In the genomic region with DNA sequence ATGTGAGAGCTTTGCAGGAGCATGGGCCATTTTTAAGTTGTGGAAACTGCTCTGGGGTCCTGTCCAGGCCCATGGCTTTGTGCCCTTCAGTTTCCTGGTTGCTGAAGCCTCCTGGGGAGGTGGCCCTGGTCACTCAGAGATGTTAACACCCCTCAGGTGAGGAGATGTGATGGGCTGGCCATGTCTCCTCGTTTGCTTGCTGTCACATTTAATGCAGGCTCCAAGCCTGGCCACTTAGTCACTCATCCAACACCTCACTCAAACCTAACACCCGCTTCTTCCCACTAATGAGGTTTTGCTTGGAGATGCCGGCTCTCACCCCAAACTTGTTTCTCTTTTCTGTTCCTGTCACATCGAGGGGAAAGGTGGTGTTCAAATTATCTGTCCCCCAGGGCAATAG, we compare ENCODE assay signal across 28 cellular contexts.
A peak's percentile ranks its signal among the peaks of the same experiment; 100 is the strongest.
DNase-seq lines count a peak whose midpoint lies in the region; ATAC-seq, FAIRE-seq and TF ChIP-seq lines count a peak whose summit lies in the region.
"Had no signal": no experiment of that assay in that cellular context is flagged by ENCODE, and none has a peak within 500 bp of the region (broad histone marks: within the 10 kb centered on the region; RNA-seq: fewer than 3 reads in every experiment).

No MANE protein-coding gene starts in this region.

- H3K36me3 ChIP-seq in RWPE2 (ENCODE audit: low read depth): no peaks in the 10 kb centered on the region
- no peaks in the 10 kb centered on the region for H3K36me3 ChIP-seq in bronchial epithelial cell (ENCODE audit: control insufficient read depth, insufficient read depth, low read length)
- H3K36me3 ChIP-seq in sigmoid colon: no peaks in the 10 kb centered on the region
- H3K36me3 ChIP-seq: BE2C, BLaER1 had no signal

- no peak for TF ChIP-seq POLR2A in sigmoid colon (IDR thresholded peaks at IDR 0.05)

- FAIRE-seq in bronchial epithelial cell (lab: Jason Lieb, UNC): peak; percentile 36
- FAIRE-seq: A204.1, GM12878, GM12892, GM18507, GM19239 had no signal

- ATAC-seq in Right ventricle myocardium inferior (no peak), RWPE2 (ENCODE audit: low read depth) (no peak)
- ATAC-seq: GM12878 had no signal

- WGBS in sigmoid colon, 2 donors: 58 to 71% methylated on average over 4 of the region's 4 CpGs

- no peak overlapping the region for H3K4me3 ChIP-seq in RWPE2 (ENCODE audit: severe bottlenecking)
- H3K4me3 ChIP-seq in bronchial epithelial cell (ENCODE audit: low read depth, low read length): no peak overlapping the region
- H3K4me3 ChIP-seq in sigmoid colon: no peak overlapping the region
- H3K4me3 ChIP-seq: BLaER1, GM12878 had no signal

- DNase-seq in cardiac septum (ENCODE audit: low spot score): peak; percentile 17
- DNase-seq in Right ventricle myocardium inferior (ENCODE audit: missing footprints): no peak
- peak; percentile 8 for DNase-seq in RWPE2 (ENCODE audit: low spot score)
- no peak for DNase-seq in bronchial epithelial cell (ENCODE audit: low read depth)
- DNase-seq in sigmoid colon: peak; percentile 52
- DNase-seq in RKO (ENCODE audit: low spot score): no peak
- no peak for DNase-seq in NCI-H128 (lab: John Stamatoyannopoulos, UW; ENCODE audit: unreplicated experiment)
- DNase-seq: 8988T; ACHN; BE2C; C1 segment of cervical spinal cord; CD4-positive, alpha-beta memory T cell; CD4-positive, CD25-positive, alpha-beta regulatory T cell; CD8-positive, alpha-beta memory T cell; COR-L47; DMS 273 treated with DMSO at 0.1 percent for 48 hours; DMS153; DMS53; DMS79; DND-41; EL; GDM1 had no signal

- H3K27me3 ChIP-seq in RWPE2 (ENCODE audit: insufficient read depth, poor library complexity, severe bottlenecking): no peaks in the 10 kb centered on the region
- no peaks in the 10 kb centered on the region for H3K27me3 ChIP-seq in bronchial epithelial cell (ENCODE audit: control insufficient read depth, insufficient read depth, low read length)
- no peaks in the 10 kb centered on the region for H3K27me3 ChIP-seq in sigmoid colon
- H3K27me3 ChIP-seq: BE2C, BLaER1 had no signal

- TF ChIP-seq EP300 in sigmoid colon (IDR thresholded peaks at IDR 0.05): no peak

- H3K4me1 ChIP-seq in RWPE2 (ENCODE audit: insufficient read depth, poor library complexity, severe bottlenecking): no peaks in the 10 kb centered on the region
- H3K4me1 ChIP-seq in sigmoid colon: no peaks in the 10 kb centered on the region

- H3K27ac ChIP-seq in RWPE2 (ENCODE audit: poor library complexity, severe bottlenecking): no peak overlapping the region
- no peak overlapping the region for H3K27ac ChIP-seq in sigmoid colon
- H3K27ac ChIP-seq: BLaER1 had no signal

- intact Hi-C loops in cardiac septum (cut with DNase I): no loop called here
- intact Hi-C loops in Right ventricle myocardium inferior (cut with DNase I): no loop called here
- intact Hi-C loops in sigmoid colon (cut with DNase I): no loop called here

- no peaks in the 10 kb centered on the region for H3K9me3 ChIP-seq in RWPE2 (ENCODE audit: severe bottlenecking)
- peaks cover 0 to 6% (median 3%) of the 10 kb centered on the region in 4 donors for H3K9me3 ChIP-seq in sigmoid colon
- H3K9me3 ChIP-seq: BE2C had no signal

- no peak for TF ChIP-seq CTCF in RWPE2 (IDR thresholded peaks at IDR 0.05; ENCODE audit: poor library complexity, severe bottlenecking)
- no peak for TF ChIP-seq CTCF in bronchial epithelial cell (IDR thresholded peaks at IDR 0.05; ENCODE audit: insufficient read depth, low read length, severe bottlenecking)
- no peak for TF ChIP-seq CTCF in sigmoid colon (IDR thresholded peaks at IDR 0.05)

Comparison
In these comparisons a context has a peak if more than half of its experiments do, and no peak if none do; other contexts are left out.
1. DNase-seq: peak in cardiac septum (single experiment), RWPE2 (single experiment) and sigmoid colon (single experiment); none in Right ventricle myocardium inferior (single experiment), bronchial epithelial cell (single experiment), RKO (single experiment) and NCI-H128 (single experiment).